ENCODE assay signal across 8 cellular contexts in genomic region chr6:20400476-20401402, GRCh38. TPM values are rescaled to one million over a fixed set of nuclear protein-coding genes. Genes with fewer than 3 reads are reported as not detected.
A peak's percentile ranks its signal among the peaks of the same experiment; 100 is the strongest.
DNase-seq lines count a peak whose midpoint lies in the region; ATAC-seq and TF ChIP-seq lines count a peak whose summit lies in the region.

No MANE protein-coding gene starts in this region.

- TF ChIP-seq CTCF in fibroblast of the aortic adventitia (IDR thresholded peaks at IDR 0.05; ENCODE audit: insufficient read depth, low read length) (peak; percentile 43), neural crest cell (conservative IDR thresholded peaks at IDR 0.05) (peak; percentile 67), type B pancreatic cell (conservative IDR thresholded peaks at IDR 0.05) (peak; percentile 75)

- H3K36me3 ChIP-seq in ES-I3 (ENCODE audit: insufficient read depth, low read length), result peaks cover under 1% of the 10 kb centered on the region; the same call in 1 of the 2 replicates
- H3K36me3 ChIP-seq in NT2/D1 (ENCODE audit: insufficient read depth, insufficient read length, low read length), result peaks cover 2% of the 10 kb centered on the region

- DNase-seq in HUDEP-2 (lab: John Stamatoyannopoulos, UW; ENCODE audit: unreplicated experiment in 76 of 76), result peak in 63 of 76 experiments; percentile 34 to 99 (median 81)
- DNase-seq in NT2/D1 (ENCODE audit: low read depth, low spot score), result no peak
- peak; percentile 61 for DNase-seq in activated T-cell treated with anti-CD3 and anti-CD28 coated beads, Interleukin-2, amount 50 U/mL, for 24 hours
- DNase-seq in fibroblast of the aortic adventitia (ENCODE audit: low read depth), result peak; percentile 44
- DNase-seq in neural crest cell (ENCODE audit: low read depth, low spot score), result peak; percentile 15
- no peak for DNase-seq in type B pancreatic cell (ENCODE audit: extremely low spot score, unreplicated experiment)

- H3K27ac Mint-ChIP-seq in activated T-cell treated with anti-CD3 and anti-CD28 coated beads, Interleukin-2, amount 50 U/mL, for 24 hours, result peak overlapping the region; percentile 99
- H3K27ac Mint-ChIP-seq in neural crest cell (ENCODE audit: unreplicated experiment) (peak overlapping the region; percentile 65), type B pancreatic cell (peak overlapping the region; percentile 95)

- H3K9me3 Mint-ChIP-seq in activated T-cell treated with anti-CD3 and anti-CD28 coated beads, Interleukin-2, amount 50 U/mL, for 24 hours, result no peaks in the 10 kb centered on the region
- H3K9me3 Mint-ChIP-seq in neural crest cell (no peaks in the 10 kb centered on the region), type B pancreatic cell (no peaks in the 10 kb centered on the region)

- H3K27me3 ChIP-seq in NT2/D1 (ENCODE audit: insufficient read depth, insufficient read length), result no peaks in the 10 kb centered on the region

- H3K9ac ChIP-seq in ES-I3 (ENCODE audit: low read depth, low read length), result peak overlapping the region; percentile 68
- peak overlapping the region; percentile 37 for H3K9ac ChIP-seq in NT2/D1 (ENCODE audit: insufficient read length, low read depth)

- H3K9me3 ChIP-seq in ES-I3 (ENCODE audit: control insufficient read depth, insufficient read depth, low read length) (no peaks in the 10 kb centered on the region), NT2/D1 (ENCODE audit: insufficient read depth, low read length) (no peaks in the 10 kb centered on the region)

- no peaks in the 10 kb centered on the region for H3K27me3 Mint-ChIP-seq in activated T-cell treated with anti-CD3 and anti-CD28 coated beads, Interleukin-2, amount 50 U/mL, for 24 hours
- H3K27me3 Mint-ChIP-seq in neural crest cell (ENCODE audit: low read depth) (peaks cover 24% of the 10 kb centered on the region), type B pancreatic cell (peaks cover 4% of the 10 kb centered on the region)

- H3K4me3 ChIP-seq in NT2/D1 (ENCODE audit: insufficient read length, low read depth) (peak overlapping the region; percentile 31), fibroblast of the aortic adventitia (ENCODE audit: low read depth, low read length) (peak overlapping the region; percentile 66)

- peaks cover 24% of the 10 kb centered on the region for H3K4me1 Mint-ChIP-seq in activated T-cell treated with anti-CD3 and anti-CD28 coated beads, Interleukin-2, amount 50 U/mL, for 24 hours (ENCODE audit: low read depth)
- H3K4me1 Mint-ChIP-seq in neural crest cell, result peaks cover 24% of the 10 kb centered on the region
- H3K4me1 Mint-ChIP-seq in type B pancreatic cell (ENCODE audit: unreplicated experiment), result peaks cover 16% of the 10 kb centered on the region

- H3K4me1 ChIP-seq in ES-I3 (ENCODE audit: insufficient read depth, low read length) (no peaks in the 10 kb centered on the region), NT2/D1 (ENCODE audit: insufficient read depth, insufficient read length) (no peaks in the 10 kb centered on the region)

- H3K36me3 Mint-ChIP-seq in activated T-cell treated with anti-CD3 and anti-CD28 coated beads, Interleukin-2, amount 50 U/mL, for 24 hours (ENCODE audit: low read depth), result peaks cover 27% of the 10 kb centered on the region
- H3K36me3 Mint-ChIP-seq in neural crest cell (ENCODE audit: low read depth) (peaks cover 8% of the 10 kb centered on the region), type B pancreatic cell (peaks cover 4% of the 10 kb centered on the region)

- no peak for ATAC-seq in HG03108 (IDR thresholded peaks at IDR 0.05; ENCODE audit: unreplicated experiment)

- peak overlapping the region; percentile 99 for H3K4me3 Mint-ChIP-seq in activated T-cell treated with anti-CD3 and anti-CD28 coated beads, Interleukin-2, amount 50 U/mL, for 24 hours
- H3K4me3 Mint-ChIP-seq in neural crest cell, result peak overlapping the region; percentile 99
- peak overlapping the region; percentile 93 for H3K4me3 Mint-ChIP-seq in type B pancreatic cell

RNA-seq across cellular contexts. Expression of gene E2F3, which starts 0.9 kb away (rescaled TPM):
- total RNA-seq in fibroblast of the aortic adventitia (ENCODE audit: low replicate concordance), result 5.0 and 7.4 TPM in 2 replicates
- total RNA-seq in neural crest cell, result 43.8 and 44.9 TPM in 2 replicates
- total RNA-seq in type B pancreatic cell (ENCODE audit: low replicate concordance), result 13.7 and 21.0 TPM in 2 replicates

Comparison
In these comparisons a context has a peak if more than half of its experiments do, and no peak if none do; other contexts are left out.
1. DNase-seq: peak in HUDEP-2 (63 of 76), activated T-cell treated with anti-CD3 and anti-CD28 coated beads, Interleukin-2, amount 50 U/mL, for 24 hours (single experiment), fibroblast of the aortic adventitia (single experiment) and neural crest cell (single experiment); none in NT2/D1 (single experiment) and type B pancreatic cell (single experiment).
2. Peak in every context shown above with its lines, with median percentiles within 50 percentile points of each other: H3K27ac Mint-ChIP-seq, H3K4me3 Mint-ChIP-seq and CTCF ChIP-seq.